Comparison of ENCODE assay signal across 8 cellular contexts in the genomic region with DNA sequence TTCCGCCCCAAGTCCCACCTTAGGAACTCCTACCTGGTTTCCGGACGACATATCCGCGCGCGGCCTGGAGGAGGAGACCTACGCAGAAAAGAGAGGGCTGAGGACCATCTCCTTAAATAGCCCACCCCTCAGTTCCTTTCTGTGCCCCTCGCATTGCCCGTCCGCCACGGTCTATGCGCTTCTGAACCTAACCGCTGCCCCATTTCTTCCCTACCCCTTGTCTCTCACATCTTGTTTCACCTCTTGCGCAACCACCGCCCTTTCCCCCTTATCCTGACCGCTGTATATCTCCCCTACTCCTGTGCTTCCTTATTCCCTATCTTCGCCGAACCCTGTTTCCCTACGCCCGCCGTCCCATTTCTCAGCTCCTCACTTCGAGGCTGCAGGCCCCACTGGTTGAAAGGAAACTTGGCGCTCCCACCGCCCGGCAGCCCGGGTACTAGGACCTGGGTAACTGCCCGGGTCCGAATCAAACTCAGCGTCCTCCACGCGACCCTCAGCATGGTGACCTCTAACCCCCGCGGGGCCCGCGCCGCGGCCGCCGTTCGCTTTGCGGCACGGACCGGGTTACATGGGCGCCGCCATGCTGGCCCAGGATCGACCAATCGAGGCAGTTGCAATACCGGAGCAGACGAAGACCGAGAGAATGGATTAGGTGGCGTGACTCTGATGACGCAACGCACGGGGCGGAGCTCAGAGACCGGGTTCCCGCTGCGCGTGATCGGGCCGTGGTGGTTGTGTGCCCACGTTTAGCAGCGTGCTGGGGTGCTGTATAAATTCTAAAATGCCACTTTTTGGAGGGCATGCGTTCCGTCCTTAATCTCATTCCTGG. TPM values are rescaled to one million over a fixed set of nuclear protein-coding genes. Genes with fewer than 3 reads are reported as not detected.
DNase-seq lines count a peak whose midpoint lies in the region; ATAC-seq and TF ChIP-seq lines count a peak whose summit lies in the region.

A gene (minus strand): TSS at position 612 of the 832 bp plus-strand sequence. CDS start 109 bp downstream, at position 503.

- DNase-seq in NCI-H748 (lab: John Stamatoyannopoulos, UW; ENCODE audit: unreplicated experiment) (peak; percentile 90), left lung (peak; percentile 98)
- peak; percentile 93 for DNase-seq in activated CD4-positive, alpha-beta T cell treated with anti-CD3 and anti-CD28 coated beads, Interleukin-2, amount 50 U/mL, for 24 hours (ENCODE audit: low read depth in 1 of 2, low spot score in 1 of 2)
- peak; percentile 96 for DNase-seq in stimulated activated CD4-positive, alpha-beta T cell treated with anti-CD3 and anti-CD28 coated beads, Interleukin-2, amount 100 ng/mL, for 48 hours

- peak within 1 kb of the TSS; percentile 92 to 99 (median 98) for H3K4me2 ChIP-seq in BLaER1 treated with 17β-estradiol and CSF1 and Interleukin-3, amounts not matched to agents 10 nM and 100 nM

- H3K36me3 Mint-ChIP-seq in dendritic cell treated with granulocyte-macrophage colony-stimulating factor and Interleukin-4, amounts not matched to agents 40 ng/mL and 50 ng/mL, for 4 days (ENCODE audit: low read depth): peaks cover 79% of the 10 kb centered on the region

- peaks cover 0 to 30% (median 4%) of the 10 kb centered on the region in 11 experiments; a peak in 9 of 22 replicates for H4K20me1 ChIP-seq in BLaER1 treated with 17β-estradiol and CSF1 and Interleukin-3, amounts not matched to agents 10 nM and 100 nM

- peaks cover 0 to 5% (median 0%) of the 10 kb centered on the region in 11 experiments; a peak in 2 of 22 replicates for H3K9me3 ChIP-seq in BLaER1 treated with 17β-estradiol and CSF1 and Interleukin-3, amounts not matched to agents 10 nM and 100 nM (replicated peaks in 1 of 11)
- no peaks in the 10 kb centered on the region for H3K9me3 ChIP-seq in left lung

- peak within 1 kb of the TSS; percentile 76 to 95 (median 90) for H3K4me3 ChIP-seq in BLaER1 treated with 17β-estradiol and CSF1 and Interleukin-3, amounts not matched to agents 10 nM and 100 nM
- peak within 1 kb of the TSS; percentile 91 to 94 for H3K4me3 ChIP-seq in left lung

- H3K9ac ChIP-seq in BLaER1 treated with 17β-estradiol and CSF1 and Interleukin-3, amounts not matched to agents 10 nM and 100 nM: peak within 1 kb of the TSS; percentile 80 to 92 (median 86)

- H3K27me3 ChIP-seq in BLaER1 treated with 17β-estradiol and CSF1 and Interleukin-3, amounts not matched to agents 10 nM and 100 nM: peaks cover 0 to 15% (median 0%) of the 10 kb centered on the region in 11 experiments; a peak in 3 of 22 replicates
- H3K27me3 ChIP-seq in left lung: no peaks in the 10 kb centered on the region

- H3K4me3 Mint-ChIP-seq in dendritic cell treated with granulocyte-macrophage colony-stimulating factor and Interleukin-4, amounts not matched to agents 40 ng/mL and 50 ng/mL, for 4 days: peak within 1 kb of the TSS; percentile 98

- TF ChIP-seq CTCF in left lung (IDR thresholded peaks at IDR 0.05): no peak

- H3K27ac Mint-ChIP-seq in dendritic cell treated with granulocyte-macrophage colony-stimulating factor and Interleukin-4, amounts not matched to agents 40 ng/mL and 50 ng/mL, for 4 days: peak within 1 kb of the TSS; percentile 96

- peak; percentile 96 for ATAC-seq in GM19351 (IDR thresholded peaks at IDR 0.05; ENCODE audit: unreplicated experiment)
- peak; percentile 92 for ATAC-seq in HG03521 (IDR thresholded peaks at IDR 0.05; ENCODE audit: unreplicated experiment)
- ATAC-seq in left lung: peak; percentile 97

- peaks cover 26 to 71% (median 67%) of the 10 kb centered on the region in 10 experiments for H3K4me1 ChIP-seq in BLaER1 treated with 17β-estradiol and CSF1 and Interleukin-3, amounts not matched to agents 10 nM and 100 nM
- peaks cover 16 to 50% of the 10 kb centered on the region in 2 donors for H3K4me1 ChIP-seq in left lung

- no peaks in the 10 kb centered on the region for H3K9me3 Mint-ChIP-seq in dendritic cell treated with granulocyte-macrophage colony-stimulating factor and Interleukin-4, amounts not matched to agents 40 ng/mL and 50 ng/mL, for 4 days

- no peaks in the 10 kb centered on the region for H3K27me3 Mint-ChIP-seq in dendritic cell treated with granulocyte-macrophage colony-stimulating factor and Interleukin-4, amounts not matched to agents 40 ng/mL and 50 ng/mL, for 4 days

- peaks cover 64% of the 10 kb centered on the region for H3K4me1 Mint-ChIP-seq in dendritic cell treated with granulocyte-macrophage colony-stimulating factor and Interleukin-4, amounts not matched to agents 40 ng/mL and 50 ng/mL, for 4 days (ENCODE audit: low read depth)

- intact Hi-C loops in dendritic cell treated with granulocyte-macrophage colony-stimulating factor and Interleukin-4, amounts not matched to agents 40 ng/mL and 50 ng/mL, for 4 days (cut with micrococcal nuclease): loop anchor here (2.0 kb wide), 1 partner anchor 13 kb away; a partner anchor contains a TSS
- intact Hi-C loops in left lung (cut with DNase I): no loop called here

- H3K27ac ChIP-seq in BLaER1 treated with 17β-estradiol and CSF1 and Interleukin-3, amounts not matched to agents 10 nM and 100 nM: peak within 1 kb of the TSS; percentile 81 to 92 (median 87)
- peak within 1 kb of the TSS; percentile 91 to 93 for H3K27ac ChIP-seq in left lung

- peaks cover 19 to 38% (median 32%) of the 10 kb centered on the region in 11 experiments for H3K36me3 ChIP-seq in BLaER1 treated with 17β-estradiol and CSF1 and Interleukin-3, amounts not matched to agents 10 nM and 100 nM
- H3K36me3 ChIP-seq in left lung: peaks cover 0 to 55% of the 10 kb centered on the region in 2 donors

RNA-seq across cellular contexts. Expression of the gene that starts here (rescaled TPM):
- 10 to 100 TPM; 62.7 to 84.2 TPM for total RNA-seq in left lung

Comparison
In these comparisons a context has a peak if more than half of its experiments do, and no peak if none do; other contexts are left out.
1. Peak in every context shown above with its lines: DNase-seq, ATAC-seq, H3K4me3 ChIP-seq and H3K27ac ChIP-seq.